ENCODE assay signal across 1 cellular context in the genomic region with DNA sequence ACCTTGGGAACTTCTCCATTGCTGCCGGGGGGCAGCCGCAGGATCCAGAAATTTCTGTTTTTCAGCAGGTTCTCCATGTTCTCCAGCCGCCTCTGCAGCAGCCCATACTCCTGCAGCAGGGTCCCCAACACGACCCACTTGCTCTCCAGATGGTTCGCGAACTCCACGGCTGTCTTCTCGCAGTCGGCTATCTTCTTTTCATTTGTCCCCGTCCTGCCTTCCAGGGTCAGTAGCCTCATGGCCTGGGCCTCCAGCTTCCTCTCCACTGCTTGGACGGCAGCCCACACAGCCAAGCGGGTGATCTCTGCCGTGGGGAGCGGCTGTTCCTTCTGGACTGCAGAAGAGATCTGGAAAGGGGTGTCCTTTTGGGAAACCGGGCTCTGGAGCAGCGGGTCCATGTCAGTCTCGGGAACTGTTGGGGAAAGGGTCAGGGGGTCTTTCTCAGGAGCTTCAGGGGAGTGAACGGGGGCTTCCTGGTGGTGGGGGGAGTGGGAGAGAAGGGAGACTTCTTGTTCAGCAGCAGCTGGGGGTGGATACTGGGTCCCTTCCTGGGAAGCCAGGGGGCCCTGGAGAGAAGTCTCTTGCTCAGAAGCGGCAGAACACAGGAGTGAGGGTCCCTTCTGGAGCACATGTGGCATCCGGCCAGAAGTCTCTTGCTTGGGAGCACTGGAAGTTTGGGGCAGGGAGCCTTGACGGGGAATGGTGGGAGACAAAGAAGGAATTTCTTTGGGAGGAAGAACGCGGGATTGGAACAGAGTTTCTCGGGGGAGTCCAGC.
TF ChIP-seq lines count a peak whose summit lies in the region.

No MANE protein-coding gene starts in this region.

TF ChIP-seq in K562, 482 proteins besides CTCF, POLR2A, EP300 and RAD21:
- TF ChIP-seq MECOM (CRISPR knock-in tag; IDR thresholded peaks at IDR 0.05) = no peak
- TF ChIP-seq NFXL1 (CRISPR knock-in tag; IDR thresholded peaks at IDR 0.05) = no peak
- TF ChIP-seq HNRNPK (IDR thresholded peaks at IDR 0.05; ENCODE audit: low read depth, low read length, poor library complexity, severe bottlenecking) = no peak
- no peak for TF ChIP-seq NFE2L1 (tag; IDR thresholded peaks at IDR 0.05; ENCODE audit: borderline replicate concordance, low read depth)
- no peak for TF ChIP-seq ZNF253 (CRISPR knock-in tag; conservative IDR thresholded peaks at IDR 0.05)
- no peak for TF ChIP-seq RBM17 (IDR thresholded peaks at IDR 0.05; ENCODE audit: borderline replicate concordance, low read depth, low read length)
- TF ChIP-seq KLF10 (CRISPR knock-in tag; IDR thresholded peaks at IDR 0.05) = no peak
- 0 out of 2 replicates have a peak, but pooled peaks have one; percentile 34 for TF ChIP-seq POLR2G (IDR thresholded peaks at IDR 0.05; ENCODE audit: low read depth, low read length)
- no peak for TF ChIP-seq ZNF830 (CRISPR knock-in tag; IDR thresholded peaks at IDR 0.05)
